ENCODE assay signal across 10 cellular contexts in the genomic region with DNA sequence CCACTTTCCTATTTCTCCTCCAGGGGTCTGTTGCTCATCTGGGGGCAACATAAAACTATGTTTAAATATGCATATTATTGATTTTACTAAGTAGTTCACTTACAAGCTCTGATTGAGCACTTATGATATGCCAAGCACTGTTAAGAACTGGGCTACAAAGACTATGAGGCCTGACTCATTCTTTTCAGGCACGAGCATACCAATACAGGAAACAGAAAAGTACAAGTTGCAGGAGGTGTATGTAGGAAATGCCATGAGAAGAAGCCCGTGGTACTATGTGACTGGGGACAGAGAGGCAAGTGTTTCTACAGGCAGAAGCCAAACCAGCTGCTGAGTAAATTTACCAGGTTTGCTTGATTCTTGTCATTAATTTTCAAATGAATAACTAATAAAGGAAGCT.
A peak's percentile ranks its signal among the peaks of the same experiment; 100 is the strongest.
DNase-seq lines count a peak whose midpoint lies in the region; ATAC-seq, FAIRE-seq and TF ChIP-seq lines count a peak whose summit lies in the region.
"Had no signal": no experiment of that assay in that cellular context is flagged by ENCODE, and none has a peak within 500 bp of the region (broad histone marks: within the 10 kb centered on the region; RNA-seq: fewer than 3 reads in every experiment).

No MANE protein-coding gene starts in this region.

- FAIRE-seq in RCC 7860 (lab: Jason Lieb, UNC), result peak; percentile 42

- H3K27me3 ChIP-seq in kidney epithelial cell (ENCODE audit: control insufficient read depth, insufficient read depth, low read length), result no peaks in the 10 kb centered on the region

- DNase-seq in RCC 7860 (ENCODE audit: low spot score) (peak; percentile 30), kidney epithelial cell (ENCODE audit: low read depth) (peak; percentile 16), NCI-H187 treated with DMSO at 0.1 percent for 48 hours (lab: John Stamatoyannopoulos, UW) (no peak), activated gamma-delta T cell treated with Interleukin-2 at 50 U/mL for 16 hours (no peak), amygdala (lab: John Stamatoyannopoulos, UW) (no peak)
- DNase-seq: activated naive CD8-positive, alpha-beta T cell treated with anti-CD3 and anti-CD28 coated beads, Interleukin-2, amount 10 ng/mL, durations not matched to agents 7 days and 5 days; GDM1 had no signal

- H3K36me3 ChIP-seq in kidney epithelial cell (ENCODE audit: control insufficient read depth, insufficient read depth, low read length), result no peaks in the 10 kb centered on the region

- H3K4me3 ChIP-seq in kidney epithelial cell (ENCODE audit: low read depth, low read length), result no peak overlapping the region

- peak; percentile 58 for ATAC-seq in GM18873 (IDR thresholded peaks at IDR 0.05; ENCODE audit: low FRiP score, unreplicated experiment)
- ATAC-seq in HG02763 (IDR thresholded peaks at IDR 0.05; ENCODE audit: unreplicated experiment), result peak; percentile 48
- no peak for ATAC-seq in GM21526 (IDR thresholded peaks at IDR 0.05; ENCODE audit: low FRiP score, unreplicated experiment)

- TF ChIP-seq CTCF in kidney epithelial cell (IDR thresholded peaks at IDR 0.05; ENCODE audit: insufficient read depth, low read length, poor library complexity, severe bottlenecking), result no peak

Comparison
In these comparisons a context has a peak if more than half of its experiments do, and no peak if none do; other contexts are left out.
1. DNase-seq: peak in RCC 7860 (single experiment) and kidney epithelial cell (single experiment); none in NCI-H187 treated with DMSO at 0.1 percent for 48 hours (single experiment), activated gamma-delta T cell treated with Interleukin-2 at 50 U/mL for 16 hours (single experiment) and amygdala (0 of 56).